ENCODE assay signal across 15 cellular contexts in the genomic region with DNA sequence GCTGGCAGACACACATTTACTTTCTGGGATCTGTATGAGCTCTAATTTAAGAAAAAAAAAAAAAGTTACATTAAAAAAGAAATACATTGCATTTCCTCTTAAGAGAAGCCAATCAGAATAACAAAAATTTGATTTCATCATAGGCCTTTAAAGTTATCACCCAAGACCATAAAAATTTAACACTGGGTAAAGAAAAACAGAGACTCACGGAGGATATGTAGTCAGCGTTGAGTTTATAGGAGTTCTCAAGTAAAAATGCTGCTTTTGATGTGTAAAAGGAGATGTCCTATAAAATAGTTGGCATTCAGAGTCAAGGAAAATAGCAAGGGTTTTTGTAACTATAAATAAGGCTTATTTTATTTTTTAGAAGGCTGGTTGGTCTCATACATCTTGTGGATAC.
"Had no signal": no experiment of that assay in that cellular context is flagged by ENCODE, and none has a peak within 500 bp of the region (broad histone marks: within the 10 kb centered on the region; RNA-seq: fewer than 3 reads in every experiment).

No MANE protein-coding gene starts in this region.

- H3K4me1 ChIP-seq: adrenal gland, right lobe of liver, spleen had no signal

- H3K9me3 ChIP-seq: right lobe of liver had no signal

- FAIRE-seq: frontal cortex, islet of Langerhans, urothelium cell line had no signal

- DNase-seq: activated CD4-positive, alpha-beta memory T cell treated with anti-CD3 and anti-CD28 coated beads for 36 hours; activated CD4-positive, alpha-beta T cell treated with anti-CD3 and anti-CD28 coated beads for 36 hours; activated naive CD4-positive, alpha-beta T cell treated with anti-CD3 and anti-CD28 coated beads, Interleukin-2, amount 50 U/mL, for 16 hours; activated T-cell treated with anti-CD3 and anti-CD28 coated beads, Interleukin-2, amount 50 U/mL, for 24 hours; adrenal gland; effector CD8-positive, alpha-beta T cell; heart left ventricle; naive thymus-derived CD8-positive, alpha-beta T cell; right lobe of liver; spleen; T-helper 17 cell had no signal

- H3K27ac ChIP-seq: adrenal gland, right lobe of liver, spleen, thoracic aorta had no signal

- H3K36me3 ChIP-seq: adrenal gland, heart left ventricle, right lobe of liver, spleen, thoracic aorta had no signal

- H3K4me3 ChIP-seq: adrenal gland, heart left ventricle, right lobe of liver, spleen, thoracic aorta had no signal

- H3K27me3 ChIP-seq: right lobe of liver had no signal
